1 cellular context compared by ENCODE assay signal in genomic region chr1:63318255-63319068, GRCh38.
A peak's percentile ranks its signal among the peaks of the same experiment; 100 is the strongest.
TF ChIP-seq lines count a peak whose summit lies in the region.

No MANE protein-coding gene starts in this region.

TF ChIP-seq in H1, 55 proteins besides CTCF, POLR2A, EP300 and RAD21:
- TF ChIP-seq RXRA (IDR thresholded peaks at IDR 0.05; ENCODE audit: insufficient read depth, low read depth, low read length) (no peak), NRF1 (IDR thresholded peaks at IDR 0.05; ENCODE audit: low read depth, low read length) (no peak), MAFK (IDR thresholded peaks at IDR 0.05; ENCODE audit: low read depth, low read length) (no peak), TCF12 (IDR thresholded peaks at IDR 0.05; ENCODE audit: low read depth, low read length) (0 out of 2 replicates have a peak, but pooled peaks have one; percentile 10), TAF1 (IDR thresholded peaks at IDR 0.05; ENCODE audit: low read depth, low read length) (0 out of 2 replicates have a peak, but pooled peaks have one; percentile 11), YY1 (IDR thresholded peaks at IDR 0.05; ENCODE audit: low read depth, low read length) (peak; percentile 75), CHD7 (IDR thresholded peaks at IDR 0.05; ENCODE audit: insufficient replicate concordance, low read length) (no peak), POU5F1 (IDR thresholded peaks at IDR 0.05; ENCODE audit: low read depth, low read length) (no peak), CBX5 (IDR thresholded peaks at IDR 0.05; ENCODE audit: low read depth, low read length) (no peak), KDM1A (IDR thresholded peaks at IDR 0.05; ENCODE audit: borderline replicate concordance, low read length) (no peak), RBBP5 (IDR thresholded peaks at IDR 0.05; ENCODE audit: borderline replicate concordance, low read depth, low read length) (no peak)
- TF ChIP-seq, protein P1, sequence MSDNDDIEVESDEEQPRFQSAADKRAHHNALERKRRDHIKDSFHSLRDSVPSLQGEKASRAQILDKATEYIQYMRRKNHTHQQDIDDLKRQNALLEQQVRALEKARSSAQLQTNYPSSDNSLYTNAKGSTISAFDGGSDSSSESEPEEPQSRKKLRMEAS (IDR thresholded peaks at IDR 0.05): peak; percentile 3; the same call in 1 of the 2 replicates
- TF ChIP-seq, protein P2, sequence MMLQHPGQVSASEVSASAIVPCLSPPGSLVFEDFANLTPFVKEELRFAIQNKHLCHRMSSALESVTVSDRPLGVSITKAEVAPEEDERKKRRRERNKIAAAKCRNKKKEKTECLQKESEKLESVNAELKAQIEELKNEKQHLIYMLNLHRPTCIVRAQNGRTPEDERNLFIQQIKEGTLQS (IDR thresholded peaks at IDR 0.05; ENCODE audit: insufficient read depth, low read depth, low read length): no peak
- TF ChIP-seq, protein P3, sequence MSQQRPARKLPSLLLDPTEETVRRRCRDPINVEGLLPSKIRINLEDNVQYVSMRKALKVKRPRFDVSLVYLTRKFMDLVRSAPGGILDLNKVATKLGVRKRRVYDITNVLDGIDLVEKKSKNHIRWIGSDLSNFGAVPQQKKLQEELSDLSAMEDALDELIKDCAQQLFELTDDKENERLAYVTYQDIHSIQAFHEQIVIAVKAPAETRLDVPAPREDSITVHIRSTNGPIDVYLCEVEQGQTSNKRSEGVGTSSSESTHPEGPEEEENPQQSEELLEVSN (IDR thresholded peaks at IDR 0.05): peak; percentile 74
